Comparison of ENCODE assay signal across 10 cellular contexts in genomic region chr2:196718796-196719564, GRCh38.
DNase-seq lines count a peak whose midpoint lies in the region; ATAC-seq and TF ChIP-seq lines count a peak whose summit lies in the region.
"Had no signal": no experiment of that assay in that cellular context is flagged by ENCODE, and none has a peak within 500 bp of the region (broad histone marks: within the 10 kb centered on the region; RNA-seq: fewer than 3 reads in every experiment).

No MANE protein-coding gene starts in this region.

- no peak overlapping the region for H3K4me3 ChIP-seq in PC-3 (ENCODE audit: low read length)
- H3K4me3 ChIP-seq in right atrium auricular region, result no peak overlapping the region

- H4K20me1 ChIP-seq in PC-3 (ENCODE audit: low read length), result no peaks in the 10 kb centered on the region

- H3K36me3 ChIP-seq in PC-3 (ENCODE audit: low read depth, low read length), result no peaks in the 10 kb centered on the region
- H3K36me3 ChIP-seq in right atrium auricular region, result no peaks in the 10 kb centered on the region

- intact Hi-C loops in PC-3 (cut with micrococcal nuclease), result no loop called here

- no peak overlapping the region for H3K9ac ChIP-seq in PC-3 (ENCODE audit: low read length)

- no TSS peak for BruUV-seq in PC-3 (replicated peaks; lab: Mats Ljungman, UMichigan)

- no peak overlapping the region for H2AFZ ChIP-seq in PC-3 (ENCODE audit: low read length)

- POLR2A ChIA-PET in PC-3 (lab: Charles Lee; ENCODE audit: unreplicated experiment), result no interaction called here

- H3K27me3 ChIP-seq in PC-3 (ENCODE audit: low read length), result no peaks in the 10 kb centered on the region
- H3K27me3 ChIP-seq in right atrium auricular region, result no peaks in the 10 kb centered on the region

- H3K4me2 ChIP-seq in PC-3 (ENCODE audit: low read length), result no peak overlapping the region

- H3F3A ChIP-seq in PC-3 (ENCODE audit: low read length, unreplicated experiment), result no peaks in the 10 kb centered on the region

- DNase-seq in A172 (ENCODE audit: low spot score) (peak; percentile 20), PC-3 (peak; percentile 4), right atrium auricular region (ENCODE audit: low spot score) (peak; percentile 60), NOMO-1 (lab: John Stamatoyannopoulos, UW; ENCODE audit: unreplicated experiment in 2 of 2) (no peak), NCI-H2029 treated with DMSO at 0.1 percent for 48 hours (lab: John Stamatoyannopoulos, UW) (no peak)
- no peak for DNase-seq in stimulated activated CD4-positive, alpha-beta T cell treated with anti-CD3 and anti-CD28 coated beads, Interleukin-2, amount 100 ng/mL, for 48 hours
- DNase-seq: DND-41 had no signal

- H3K9me2 ChIP-seq in PC-3 (replicated peaks; ENCODE audit: low read length), result no peaks in the 10 kb centered on the region

- no peak overlapping the region for H3K27ac ChIP-seq in PC-3 (ENCODE audit: low read length)
- no peak overlapping the region for H3K27ac ChIP-seq in right atrium auricular region

- TF ChIP-seq CTCF in PC-3 (conservative IDR thresholded peaks at IDR 0.05; ENCODE audit: low read depth, low read length) (peak; percentile 23), right atrium auricular region (IDR thresholded peaks at IDR 0.05) (no peak)

- H3K4me1 ChIP-seq in PC-3 (ENCODE audit: insufficient read depth, low read length) (no peaks in the 10 kb centered on the region), right atrium auricular region (no peaks in the 10 kb centered on the region)

- H3K9me3 ChIP-seq in PC-3 (ENCODE audit: low read length) (no peaks in the 10 kb centered on the region), right atrium auricular region (no peaks in the 10 kb centered on the region)

- CTCF ChIA-PET in PC-3 (lab: Charles Lee), result no interaction called here

- peak; percentile 83 for ATAC-seq in GM21619 (IDR thresholded peaks at IDR 0.05; ENCODE audit: unreplicated experiment)
- ATAC-seq in PC-3, result peak; percentile 40; the same call in 1 of the 2 replicates
- no peak for ATAC-seq in HG02763 (IDR thresholded peaks at IDR 0.05; ENCODE audit: unreplicated experiment)
- ATAC-seq: left colon had no signal

- no peaks in the 10 kb centered on the region for H3K79me2 ChIP-seq in PC-3 (ENCODE audit: low read length)

Comparison
In these comparisons a context has a peak if more than half of its experiments do, and no peak if none do; other contexts are left out.
1. DNase-seq: peak in A172 (single experiment), PC-3 (single experiment) and right atrium auricular region (single experiment); none in stimulated activated CD4-positive, alpha-beta T cell treated with anti-CD3 and anti-CD28 coated beads, Interleukin-2, amount 100 ng/mL, for 48 hours (0 of 2), NOMO-1 (0 of 2) and NCI-H2029 treated with DMSO at 0.1 percent for 48 hours (single experiment).